Comparison of ENCODE assay signal across 25 cellular contexts in genomic region chr10:99411546-99411945, GRCh38.
"Had no signal": no experiment of that assay in that cellular context is flagged by ENCODE, and none has a peak within 500 bp of the region (broad histone marks: within the 10 kb centered on the region; RNA-seq: fewer than 3 reads in every experiment).

No MANE protein-coding gene starts in this region.

- H3K4me1 Mint-ChIP-seq: activated naive CD4-positive, alpha-beta T cell treated with anti-CD3 and anti-CD28 coated beads, Interleukin-2, amount 10 ng/mL, durations not matched to agents 7 days and 5 days had no signal

- H3K27me3 Mint-ChIP-seq: activated naive CD4-positive, alpha-beta T cell treated with anti-CD3 and anti-CD28 coated beads, Interleukin-2, amount 10 ng/mL, durations not matched to agents 7 days and 5 days; activated naive CD8-positive, alpha-beta T cell treated with anti-CD3 and anti-CD28 coated beads for 36 hours had no signal

- H3K9me3 ChIP-seq: SK-N-SH had no signal

- DNase-seq: activated CD4-positive, alpha-beta T cell treated with anti-CD3 and anti-CD28 coated beads for 4 hours; activated CD8-positive, alpha-beta T cell treated with anti-CD3 and anti-CD28 coated beads, Interleukin-2, amount 10 ng/mL, durations not matched to agents 7 days and 5 days; activated gamma-delta T cell treated with Interleukin-2 at 50 U/mL for 16 hours; activated naive CD4-positive, alpha-beta T cell treated with anti-CD3 and anti-CD28 coated beads, Interleukin-2, amount 10 ng/mL, durations not matched to agents 7 days and 5 days; activated naive CD8-positive, alpha-beta T cell treated with anti-CD3 and anti-CD28 coated beads for 36 hours; activated T-cell treated with anti-CD3 and anti-CD28 coated beads, Interleukin-2, amount 50 U/mL, for 4 hours; brain microvascular endothelial cell; KBM-7; NCI-H1092 treated with DMSO at 0.1 percent for 48 hours; NCI-H1417 treated with DMSO at 0.1 percent for 48 hours; NCI-H1694; NCI-H2029; NCI-H2107; NCI-H2171 treated with DMSO at 0.1 percent for 48 hours; NCI-H345; NCI-H510A; NCI-H526 treated with DMSO at 0.1 percent for 48 hours; NCI-H82; SJCRH30; SK-N-SH; T-helper 1 cell had no signal

- H3K9ac ChIP-seq: SK-N-SH had no signal

- H3K4me1 ChIP-seq: SJCRH30 had no signal

- ATAC-seq: activated CD4-positive, CD25-positive, alpha-beta regulatory T cell treated with anti-CD3 and anti-CD28 coated beads, Interleukin-2, amount 50 U/mL, for 24 hours; activated CD8-positive, alpha-beta T cell treated with anti-CD3 and anti-CD28 coated beads, Interleukin-2, amount 10 ng/mL, durations not matched to agents 7 days and 5 days; activated T-cell treated with anti-CD3 and anti-CD28 coated beads, Interleukin-2, amount 50 U/mL, for 4 hours had no signal

- H3K4me3 Mint-ChIP-seq: activated CD8-positive, alpha-beta T cell treated with anti-CD3 and anti-CD28 coated beads, Interleukin-2, amount 10 ng/mL, durations not matched to agents 7 days and 5 days; activated naive CD4-positive, alpha-beta T cell treated with anti-CD3 and anti-CD28 coated beads, Interleukin-2, amount 10 ng/mL, durations not matched to agents 7 days and 5 days; activated naive CD8-positive, alpha-beta T cell treated with anti-CD3 and anti-CD28 coated beads for 36 hours; activated T-cell treated with anti-CD3 and anti-CD28 coated beads, Interleukin-2, amount 50 U/mL, for 4 hours; T-helper 2 cell treated with Interferon-gamma antibody and Interleukin-4, amounts not matched to agents 5 μg/mL and 100 μg/mL, for 36 hours had no signal

- H3K36me3 ChIP-seq: brain microvascular endothelial cell had no signal

- H3K4me3 ChIP-seq: cardiac muscle cell, SJCRH30 had no signal

- H3K27ac ChIP-seq: brain microvascular endothelial cell, SJCRH30 had no signal

- H3K27me3 ChIP-seq: brain microvascular endothelial cell, cardiac muscle cell, SJCRH30 had no signal

- H3K27ac Mint-ChIP-seq: activated CD8-positive, alpha-beta T cell treated with anti-CD3 and anti-CD28 coated beads, Interleukin-2, amount 10 ng/mL, durations not matched to agents 7 days and 5 days; activated naive CD4-positive, alpha-beta T cell treated with anti-CD3 and anti-CD28 coated beads, Interleukin-2, amount 10 ng/mL, durations not matched to agents 7 days and 5 days; activated naive CD8-positive, alpha-beta T cell treated with anti-CD3 and anti-CD28 coated beads for 36 hours; activated T-helper 2 cell treated with anti-CD3 and anti-CD28 coated beads, Interferon-gamma antibody, Interleukin-2, Interleukin-4, amounts not matched to agents 10 μg/mL and 5 μg/mL and 100 μg/mL, durations not matched to agents 14 hours and 24 hours and 36 hours; T-helper 2 cell treated with Interferon-gamma antibody and Interleukin-4, amounts not matched to agents 5 μg/mL and 100 μg/mL, for 36 hours had no signal
